ENCODE assay signal across 1 cellular context in genomic region chr19:4327252-4327876, GRCh38.
A peak's percentile ranks its signal among the peaks of the same experiment; 100 is the strongest.
TF ChIP-seq lines count a peak whose summit lies in the region.

No MANE protein-coding gene starts in this region.

TF ChIP-seq in K562, 482 proteins besides CTCF, POLR2A, EP300 and RAD21 (continued from another document and continues in another):
- TF ChIP-seq, protein P1, sequence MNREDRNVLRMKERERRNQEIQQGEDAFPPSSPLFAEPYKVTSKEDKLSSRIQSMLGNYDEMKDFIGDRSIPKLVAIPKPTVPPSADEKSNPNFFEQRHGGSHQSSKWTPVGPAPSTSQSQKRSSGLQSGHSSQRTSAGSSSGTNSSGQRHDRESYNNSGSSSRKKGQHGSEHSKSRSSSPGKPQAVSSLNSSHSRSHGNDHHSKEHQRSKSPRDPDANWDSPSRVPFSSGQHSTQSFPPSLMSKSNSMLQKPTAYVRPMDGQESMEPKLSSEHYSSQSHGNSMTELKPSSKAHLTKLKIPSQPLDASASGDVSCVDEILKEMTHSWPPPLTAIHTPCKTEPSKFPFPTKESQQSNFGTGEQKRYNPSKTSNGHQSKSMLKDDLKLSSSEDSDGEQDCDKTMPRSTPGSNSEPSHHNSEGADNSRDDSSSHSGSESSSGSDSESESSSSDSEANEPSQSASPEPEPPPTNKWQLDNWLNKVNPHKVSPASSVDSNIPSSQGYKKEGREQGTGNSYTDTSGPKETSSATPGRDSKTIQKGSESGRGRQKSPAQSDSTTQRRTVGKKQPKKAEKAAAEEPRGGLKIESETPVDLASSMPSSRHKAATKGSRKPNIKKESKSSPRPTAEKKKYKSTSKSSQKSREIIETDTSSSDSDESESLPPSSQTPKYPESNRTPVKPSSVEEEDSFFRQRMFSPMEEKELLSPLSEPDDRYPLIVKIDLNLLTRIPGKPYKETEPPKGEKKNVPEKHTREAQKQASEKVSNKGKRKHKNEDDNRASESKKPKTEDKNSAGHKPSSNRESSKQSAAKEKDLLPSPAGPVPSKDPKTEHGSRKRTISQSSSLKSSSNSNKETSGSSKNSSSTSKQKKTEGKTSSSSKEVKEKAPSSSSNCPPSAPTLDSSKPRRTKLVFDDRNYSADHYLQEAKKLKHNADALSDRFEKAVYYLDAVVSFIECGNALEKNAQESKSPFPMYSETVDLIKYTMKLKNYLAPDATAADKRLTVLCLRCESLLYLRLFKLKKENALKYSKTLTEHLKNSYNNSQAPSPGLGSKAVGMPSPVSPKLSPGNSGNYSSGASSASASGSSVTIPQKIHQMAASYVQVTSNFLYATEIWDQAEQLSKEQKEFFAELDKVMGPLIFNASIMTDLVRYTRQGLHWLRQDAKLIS (CRISPR knock-in tag; IDR thresholded peaks at IDR 0.05) = no peak
- TF ChIP-seq MLLT1 (IDR thresholded peaks at IDR 0.05) = no peak
- TF ChIP-seq LCOR (CRISPR knock-in tag; IDR thresholded peaks at IDR 0.05) = no peak
- TF ChIP-seq ZNF263 (CRISPR knock-in tag; IDR thresholded peaks at IDR 0.05; ENCODE audit: borderline replicate concordance) = no peak
- no peak for TF ChIP-seq LARP7 (IDR thresholded peaks at IDR 0.05)
- no peak for TF ChIP-seq NCOR1 (IDR thresholded peaks at IDR 0.05)
- TF ChIP-seq ZNF717 (CRISPR knock-in tag; IDR thresholded peaks at IDR 0.05) = no peak
- 0 out of 2 replicates have a peak, but pooled peaks have one; percentile 38 for TF ChIP-seq ZEB2 (IDR thresholded peaks at IDR 0.05)
- TF ChIP-seq, protein P2, sequence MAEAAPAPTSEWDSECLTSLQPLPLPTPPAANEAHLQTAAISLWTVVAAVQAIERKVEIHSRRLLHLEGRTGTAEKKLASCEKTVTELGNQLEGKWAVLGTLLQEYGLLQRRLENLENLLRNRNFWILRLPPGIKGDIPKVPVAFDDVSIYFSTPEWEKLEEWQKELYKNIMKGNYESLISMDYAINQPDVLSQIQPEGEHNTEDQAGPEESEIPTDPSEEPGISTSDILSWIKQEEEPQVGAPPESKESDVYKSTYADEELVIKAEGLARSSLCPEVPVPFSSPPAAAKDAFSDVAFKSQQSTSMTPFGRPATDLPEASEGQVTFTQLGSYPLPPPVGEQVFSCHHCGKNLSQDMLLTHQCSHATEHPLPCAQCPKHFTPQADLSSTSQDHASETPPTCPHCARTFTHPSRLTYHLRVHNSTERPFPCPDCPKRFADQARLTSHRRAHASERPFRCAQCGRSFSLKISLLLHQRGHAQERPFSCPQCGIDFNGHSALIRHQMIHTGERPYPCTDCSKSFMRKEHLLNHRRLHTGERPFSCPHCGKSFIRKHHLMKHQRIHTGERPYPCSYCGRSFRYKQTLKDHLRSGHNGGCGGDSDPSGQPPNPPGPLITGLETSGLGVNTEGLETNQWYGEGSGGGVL (CRISPR knock-in tag; IDR thresholded peaks at IDR 0.05) = no peak
- no peak for TF ChIP-seq MTF1 (CRISPR knock-in tag; IDR thresholded peaks at IDR 0.05; ENCODE audit: borderline replicate concordance)
- TF ChIP-seq NFE2 (IDR thresholded peaks at IDR 0.05; ENCODE audit: low read depth) = no peak
- no peak for TF ChIP-seq MEF2A (IDR thresholded peaks at IDR 0.05; ENCODE audit: control insufficient read depth, low read depth, low read length)
- TF ChIP-seq FOSL1 (tag; conservative IDR thresholded peaks at IDR 0.05) = 0 out of 2 replicates have a peak, but pooled peaks have one; percentile 18
- no peak for TF ChIP-seq ZNF668 (CRISPR knock-in tag; IDR thresholded peaks at IDR 0.05)
- TF ChIP-seq CAMTA2 (CRISPR knock-in tag; conservative IDR thresholded peaks at IDR 0.05) = no peak
- no peak for TF ChIP-seq JUNB (CRISPR knock-in tag; conservative IDR thresholded peaks at IDR 0.05)
- TF ChIP-seq KLF6 (CRISPR knock-in tag; IDR thresholded peaks at IDR 0.05; ENCODE audit: borderline replicate concordance) = no peak
- TF ChIP-seq, protein P3, sequence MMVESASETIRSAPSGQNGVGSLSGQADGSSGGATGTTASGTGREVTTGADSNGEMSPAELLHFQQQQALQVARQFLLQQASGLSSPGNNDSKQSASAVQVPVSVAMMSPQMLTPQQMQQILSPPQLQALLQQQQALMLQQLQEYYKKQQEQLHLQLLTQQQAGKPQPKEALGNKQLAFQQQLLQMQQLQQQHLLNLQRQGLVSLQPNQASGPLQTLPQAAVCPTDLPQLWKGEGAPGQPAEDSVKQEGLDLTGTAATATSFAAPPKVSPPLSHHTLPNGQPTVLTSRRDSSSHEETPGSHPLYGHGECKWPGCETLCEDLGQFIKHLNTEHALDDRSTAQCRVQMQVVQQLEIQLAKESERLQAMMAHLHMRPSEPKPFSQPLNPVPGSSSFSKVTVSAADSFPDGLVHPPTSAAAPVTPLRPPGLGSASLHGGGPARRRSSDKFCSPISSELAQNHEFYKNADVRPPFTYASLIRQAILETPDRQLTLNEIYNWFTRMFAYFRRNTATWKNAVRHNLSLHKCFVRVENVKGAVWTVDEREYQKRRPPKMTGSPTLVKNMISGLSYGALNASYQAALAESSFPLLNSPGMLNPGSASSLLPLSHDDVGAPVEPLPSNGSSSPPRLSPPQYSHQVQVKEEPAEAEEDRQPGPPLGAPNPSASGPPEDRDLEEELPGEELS (CRISPR knock-in tag; IDR thresholded peaks at IDR 0.05; ENCODE audit: borderline replicate concordance) = no peak
- no peak for TF ChIP-seq NCOA1 (IDR thresholded peaks at IDR 0.05; ENCODE audit: low read depth)
- TF ChIP-seq CEBPZ (IDR thresholded peaks at IDR 0.05; ENCODE audit: borderline replicate concordance, low read depth, low read length) = no peak
- no peak for TF ChIP-seq U2AF2 (optimal IDR thresholded peaks at IDR 0.05; ENCODE audit: low read depth, low read length)
- TF ChIP-seq MTA3 (IDR thresholded peaks at IDR 0.05; ENCODE audit: borderline replicate concordance) = 0 out of 2 replicates have a peak, but pooled peaks have one; percentile 13
- TF ChIP-seq PTRF (tag; IDR thresholded peaks at IDR 0.05) = no peak
- TF ChIP-seq SAFB2 (IDR thresholded peaks at IDR 0.05; ENCODE audit: borderline replicate concordance, low read depth, low read length, severe bottlenecking) = no peak
- TF ChIP-seq PPARD (CRISPR knock-in tag; IDR thresholded peaks at IDR 0.05) = no peak
- TF ChIP-seq ZBTB8A (IDR thresholded peaks at IDR 0.05; ENCODE audit: partially characterized antibody) = no peak
- no peak for TF ChIP-seq JUND (IDR thresholded peaks at IDR 0.05; ENCODE audit: borderline replicate concordance, low read depth, low read length)
- no peak; the same call in 2 of the 3 replicates for TF ChIP-seq JUND (tag; IDR thresholded peaks at IDR 0.05; ENCODE audit: borderline replicate concordance, low read depth, low read length)
- TF ChIP-seq RCOR1 (IDR thresholded peaks at IDR 0.05; ENCODE audit: borderline replicate concordance in 1 of 2, low read depth in 2 of 2, low read length in 2 of 2) = no peak
- no peak for TF ChIP-seq SP2 (IDR thresholded peaks at IDR 0.05; ENCODE audit: extremely low read depth, low read depth, low read length, poor library complexity, severe bottlenecking)
- TF ChIP-seq TBL1XR1 (IDR thresholded peaks at IDR 0.05; ENCODE audit: low read length in 2 of 2) = 0 out of 4 replicates have a peak, but pooled peaks of 1 of the 2 experiments have one; percentile 23
- no peak for TF ChIP-seq ZNF444 (CRISPR knock-in tag; IDR thresholded peaks at IDR 0.05)
- no peak for TF ChIP-seq ZNF584 (CRISPR knock-in tag; IDR thresholded peaks at IDR 0.05; ENCODE audit: low read depth)
- TF ChIP-seq PKNOX1 (IDR thresholded peaks at IDR 0.05) = no peak; the same call in 1 of the 2 replicates
- TF ChIP-seq, protein P4, sequence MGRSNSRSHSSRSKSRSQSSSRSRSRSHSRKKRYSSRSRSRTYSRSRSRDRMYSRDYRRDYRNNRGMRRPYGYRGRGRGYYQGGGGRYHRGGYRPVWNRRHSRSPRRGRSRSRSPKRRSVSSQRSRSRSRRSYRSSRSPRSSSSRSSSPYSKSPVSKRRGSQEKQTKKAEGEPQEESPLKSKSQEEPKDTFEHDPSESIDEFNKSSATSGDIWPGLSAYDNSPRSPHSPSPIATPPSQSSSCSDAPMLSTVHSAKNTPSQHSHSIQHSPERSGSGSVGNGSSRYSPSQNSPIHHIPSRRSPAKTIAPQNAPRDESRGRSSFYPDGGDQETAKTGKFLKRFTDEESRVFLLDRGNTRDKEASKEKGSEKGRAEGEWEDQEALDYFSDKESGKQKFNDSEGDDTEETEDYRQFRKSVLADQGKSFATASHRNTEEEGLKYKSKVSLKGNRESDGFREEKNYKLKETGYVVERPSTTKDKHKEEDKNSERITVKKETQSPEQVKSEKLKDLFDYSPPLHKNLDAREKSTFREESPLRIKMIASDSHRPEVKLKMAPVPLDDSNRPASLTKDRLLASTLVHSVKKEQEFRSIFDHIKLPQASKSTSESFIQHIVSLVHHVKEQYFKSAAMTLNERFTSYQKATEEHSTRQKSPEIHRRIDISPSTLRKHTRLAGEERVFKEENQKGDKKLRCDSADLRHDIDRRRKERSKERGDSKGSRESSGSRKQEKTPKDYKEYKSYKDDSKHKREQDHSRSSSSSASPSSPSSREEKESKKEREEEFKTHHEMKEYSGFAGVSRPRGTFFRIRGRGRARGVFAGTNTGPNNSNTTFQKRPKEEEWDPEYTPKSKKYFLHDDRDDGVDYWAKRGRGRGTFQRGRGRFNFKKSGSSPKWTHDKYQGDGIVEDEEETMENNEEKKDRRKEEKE (IDR thresholded peaks at IDR 0.05; ENCODE audit: borderline replicate concordance in 1 of 2, control insufficient read depth in 1 of 2, low read depth in 2 of 2, low read length in 1 of 2) = no peak
- TF ChIP-seq, protein P5, sequence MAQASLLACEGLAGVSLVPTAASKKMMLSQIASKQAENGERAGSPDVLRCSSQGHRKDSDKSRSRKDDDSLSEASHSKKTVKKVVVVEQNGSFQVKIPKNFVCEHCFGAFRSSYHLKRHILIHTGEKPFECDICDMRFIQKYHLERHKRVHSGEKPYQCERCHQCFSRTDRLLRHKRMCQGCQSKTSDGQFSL (CRISPR knock-in tag; IDR thresholded peaks at IDR 0.05) = no peak
- TF ChIP-seq, protein P5 (tag; IDR thresholded peaks at IDR 0.05) = no peak
- no peak for TF ChIP-seq ZMIZ1 (IDR thresholded peaks at IDR 0.05; ENCODE audit: low read depth in 2 of 2, low read length in 2 of 2)
- no peak for TF ChIP-seq U2AF1 (optimal IDR thresholded peaks at IDR 0.05; ENCODE audit: low read depth, low read length)
- no peak for TF ChIP-seq FOXJ3 (CRISPR knock-in tag; IDR thresholded peaks at IDR 0.05)
